ENCODE assay signal across 12 cellular contexts in the genomic region with DNA sequence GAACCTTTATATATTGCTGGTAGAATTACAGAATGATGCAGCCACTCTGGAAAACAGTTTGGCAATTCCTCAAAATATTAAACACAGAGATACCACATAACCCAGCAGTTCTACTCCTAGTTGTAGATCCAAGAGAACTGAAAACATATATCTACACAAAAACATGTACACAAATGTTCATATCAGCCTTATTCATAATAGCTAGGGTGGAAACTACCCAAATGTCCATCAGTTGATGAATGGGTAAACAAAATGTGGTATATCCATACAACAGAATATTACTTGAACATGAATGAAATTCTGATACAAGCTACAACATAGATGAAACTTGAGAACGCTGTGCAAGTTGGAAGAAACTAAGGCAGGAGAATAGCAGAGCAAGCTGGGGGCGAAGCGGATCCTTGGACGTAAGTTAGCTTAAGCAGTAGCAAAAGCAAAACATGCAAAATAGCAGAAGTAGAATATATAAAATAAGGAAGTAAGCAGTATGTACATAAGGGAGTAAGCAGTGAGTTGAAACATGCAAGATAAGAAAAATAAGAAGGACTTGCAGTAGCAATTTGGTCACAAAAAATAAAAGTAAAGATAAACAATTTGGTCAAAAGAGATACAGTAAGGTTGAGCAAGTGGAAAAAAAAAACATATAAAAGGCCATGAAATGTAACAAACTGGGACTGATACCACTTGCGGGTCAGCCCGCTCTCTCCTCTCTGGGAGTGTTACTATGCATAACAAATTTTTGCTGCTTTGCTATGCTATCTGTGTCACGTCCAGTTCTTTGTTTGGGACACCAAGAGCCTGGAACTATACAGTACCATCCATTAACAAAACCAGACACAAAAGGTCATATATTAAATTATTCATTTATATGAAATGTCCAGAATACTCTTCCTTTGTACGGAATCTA. TPM values are rescaled to one million over a fixed set of nuclear protein-coding genes. Genes with fewer than 3 reads are reported as not detected.
A peak's percentile ranks its signal among the peaks of the same experiment; 100 is the strongest.
DNase-seq lines count a peak whose midpoint lies in the region; ATAC-seq and TF ChIP-seq lines count a peak whose summit lies in the region.
"Had no signal": no experiment of that assay in that cellular context is flagged by ENCODE, and none has a peak within 500 bp of the region (broad histone marks: within the 10 kb centered on the region; RNA-seq: fewer than 3 reads in every experiment).

No MANE protein-coding gene starts in this region.

- peak; percentile 73 for ATAC-seq in GM18517 (IDR thresholded peaks at IDR 0.05; ENCODE audit: unreplicated experiment)
- peak; percentile 61 for ATAC-seq in HG02840 (IDR thresholded peaks at IDR 0.05; ENCODE audit: low FRiP score, unreplicated experiment)
- peak; percentile 57 to 68 for ATAC-seq in lower lobe of right lung

- TF ChIP-seq CTCF in NB4 (IDR thresholded peaks at IDR 0.05; ENCODE audit: low read depth, low read length) (no peak), lower lobe of right lung (IDR thresholded peaks at IDR 0.05) (no peak)

- peak overlapping the region; percentile 25 for H3K27ac ChIP-seq in lower lobe of right lung
- H3K27ac ChIP-seq: right atrium auricular region had no signal

- intact Hi-C loops in lower lobe of right lung (cut with DNase I): no loop called here

- DNase-seq in NB4 (ENCODE audit: low read depth): peak; percentile 85
- DNase-seq in lower lobe of right lung: peak; percentile 49
- DNase-seq in mesenteric fat pad (ENCODE audit: low spot score): no peak
- DNase-seq in NCI-H187 (lab: John Stamatoyannopoulos, UW): no peak
- DNase-seq in activated CD4-positive, alpha-beta T cell treated with anti-CD3 and anti-CD28 coated beads for 1 hour: no peak
- no peak for DNase-seq in NCI-H2081 treated with DMSO at 0.1 percent for 48 hours (lab: John Stamatoyannopoulos, UW)
- DNase-seq: erythroblast, H9, NCI-H1694 treated with DMSO at 0.1 percent for 48 hours had no signal

- H3K36me3 ChIP-seq in lower lobe of right lung: no peaks in the 10 kb centered on the region
- H3K36me3 ChIP-seq: right atrium auricular region had no signal

- H3K4me3 ChIP-seq in NB4 (ENCODE audit: low read depth, low read length): no peak overlapping the region
- no peak overlapping the region for H3K4me3 ChIP-seq in lower lobe of right lung
- H3K4me3 ChIP-seq: right atrium auricular region had no signal

- no peaks in the 10 kb centered on the region for H3K4me1 ChIP-seq in lower lobe of right lung
- H3K4me1 ChIP-seq: right atrium auricular region had no signal

- H3K9me3 ChIP-seq in lower lobe of right lung: no peaks in the 10 kb centered on the region
- H3K9me3 ChIP-seq: right atrium auricular region had no signal

- TF ChIP-seq POLR2A in NB4 (IDR thresholded peaks at IDR 0.05; ENCODE audit: extremely low read depth, insufficient read length): no peak

- H3K27me3 ChIP-seq in lower lobe of right lung (ENCODE audit: low read depth): no peaks in the 10 kb centered on the region
- H3K27me3 ChIP-seq: right atrium auricular region had no signal

RNA-seq across cellular contexts. Expression of a gene that starts 18.0 kb away (rescaled TPM):
- total RNA-seq in lower lobe of right lung: 13.1 TPM
- 31.1 TPM for total RNA-seq in mesenteric fat pad

RNA-seq across cellular contexts. Expression of a gene that starts 27.9 kb away (rescaled TPM):
- total RNA-seq in lower lobe of right lung (93.4 TPM), mesenteric fat pad (146 TPM)

RNA-seq across cellular contexts. Expression of a gene that starts 38.9 kb away (rescaled TPM):
- 19.1 TPM for total RNA-seq in lower lobe of right lung
- 26.6 TPM for total RNA-seq in mesenteric fat pad

Comparison
In these comparisons a context has a peak if more than half of its experiments do, and no peak if none do; other contexts are left out.
1. DNase-seq: peak in NB4 (single experiment) and lower lobe of right lung (single experiment); none in mesenteric fat pad (single experiment), NCI-H187 (0 of 2), activated CD4-positive, alpha-beta T cell treated with anti-CD3 and anti-CD28 coated beads for 1 hour (single experiment) and NCI-H2081 treated with DMSO at 0.1 percent for 48 hours (single experiment).
2. Peak in every context shown above with its lines, with median percentiles within 50 percentile points of each other: ATAC-seq.